ENCODE assay signal across 1 cellular context in the genomic region with DNA sequence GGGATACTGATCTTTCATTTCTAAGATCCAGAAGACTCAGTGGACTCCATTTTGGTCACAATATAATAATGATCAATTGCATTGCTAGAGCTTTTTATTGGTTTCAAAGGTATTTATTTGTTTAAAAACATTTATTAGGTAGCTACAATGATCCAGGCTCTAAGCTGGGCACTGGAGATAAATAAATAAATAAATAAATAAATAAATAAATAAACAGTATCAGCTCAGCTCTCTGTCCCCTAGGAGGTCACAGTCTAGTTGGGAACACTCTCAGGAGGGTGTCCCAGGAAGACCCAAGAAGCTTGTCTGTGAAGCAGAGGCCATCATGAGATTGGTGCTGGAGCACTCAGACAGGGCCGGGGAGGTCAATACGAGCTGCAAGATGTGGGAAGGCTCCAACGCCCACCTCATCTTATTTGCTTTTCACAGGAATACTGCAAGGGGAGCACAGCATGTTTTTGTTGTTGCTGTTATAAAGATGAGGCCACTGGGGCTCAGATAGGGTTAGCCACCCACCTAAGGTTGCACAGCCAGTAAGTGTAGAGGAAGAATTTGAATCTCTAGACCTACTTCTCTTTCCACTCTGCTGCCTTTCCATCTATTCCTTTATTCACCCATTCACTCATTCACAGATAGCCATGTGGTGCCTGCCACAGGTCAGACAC.
TF ChIP-seq lines count a peak whose summit lies in the region.

No MANE protein-coding gene starts in this region.

TF ChIP-seq in HepG2, 621 proteins besides CTCF, POLR2A, EP300 and RAD21:
- TF ChIP-seq, protein P1, sequence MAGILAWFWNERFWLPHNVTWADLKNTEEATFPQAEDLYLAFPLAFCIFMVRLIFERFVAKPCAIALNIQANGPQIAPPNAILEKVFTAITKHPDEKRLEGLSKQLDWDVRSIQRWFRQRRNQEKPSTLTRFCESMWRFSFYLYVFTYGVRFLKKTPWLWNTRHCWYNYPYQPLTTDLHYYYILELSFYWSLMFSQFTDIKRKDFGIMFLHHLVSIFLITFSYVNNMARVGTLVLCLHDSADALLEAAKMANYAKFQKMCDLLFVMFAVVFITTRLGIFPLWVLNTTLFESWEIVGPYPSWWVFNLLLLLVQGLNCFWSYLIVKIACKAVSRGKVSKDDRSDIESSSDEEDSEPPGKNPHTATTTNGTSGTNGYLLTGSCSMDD (CRISPR knock-in tag; IDR thresholded peaks at IDR 0.05), result no peak
- peak; percentile 87 for TF ChIP-seq ZNF768 (CRISPR knock-in tag; IDR thresholded peaks at IDR 0.05)
